Comparison of ENCODE assay signal across 16 cellular contexts in the genomic region with DNA sequence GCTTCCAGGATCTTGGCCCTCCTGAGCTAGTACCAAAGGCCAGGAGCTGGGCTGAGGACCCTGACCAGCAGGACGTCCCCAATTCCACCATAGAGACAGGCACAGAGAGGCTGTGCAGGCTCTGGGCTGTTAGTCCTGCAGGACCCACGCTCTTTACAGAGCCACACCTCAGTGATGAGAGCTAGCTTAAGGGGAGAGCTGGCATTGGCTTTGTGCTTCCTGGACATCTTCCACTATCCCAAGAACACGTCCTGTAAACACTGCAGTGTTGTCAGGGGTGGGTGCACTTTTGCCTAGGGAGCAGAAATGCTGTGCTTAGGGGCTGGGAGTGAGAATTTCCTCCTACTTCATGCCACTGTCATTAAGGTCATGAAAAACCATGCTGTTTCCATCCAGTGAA.
DNase-seq lines count a peak whose midpoint lies in the region; ATAC-seq and TF ChIP-seq lines count a peak whose summit lies in the region.
"Had no signal": no experiment of that assay in that cellular context is flagged by ENCODE, and none has a peak within 500 bp of the region (broad histone marks: within the 10 kb centered on the region; RNA-seq: fewer than 3 reads in every experiment).

No MANE protein-coding gene starts in this region.

- no peak overlapping the region for H3K4me3 ChIP-seq in stomach
- no peak overlapping the region for H3K4me3 ChIP-seq in HAP-1
- H3K4me3 ChIP-seq in Caco-2 (ENCODE audit: low read depth, low read length) = no peak overlapping the region

- H3K4me1 ChIP-seq in stomach = peaks cover 0 to 8% (median 4%) of the 10 kb centered on the region in 4 donors
- H3K4me1 ChIP-seq in HAP-1 = no peaks in the 10 kb centered on the region
- no peaks in the 10 kb centered on the region for H3K4me1 ChIP-seq in Caco-2

- in situ Hi-C loops in HAP-1 (cut with MboI; ENCODE audit: low sequenced_read_pairs) = no loop called here

- no peak for TF ChIP-seq EP300 in stomach (IDR thresholded peaks at IDR 0.05)

- H3K27ac Mint-ChIP-seq in T-helper 17 cell = peak overlapping the region; percentile 49
- H3K27ac Mint-ChIP-seq in Caco-2 (ENCODE audit: unreplicated experiment) = no peak overlapping the region
- H3K27ac Mint-ChIP-seq: CD14-positive monocyte, HFFc6 had no signal

- no peak for TF ChIP-seq POLR2A in stomach (IDR thresholded peaks at IDR 0.05)

- DNase-seq in activated CD8-positive, alpha-beta memory T cell treated with anti-CD3 and anti-CD28 coated beads for 24 hours = peak; percentile 52
- DNase-seq in activated CD8-positive, alpha-beta memory T cell treated with anti-CD3 and anti-CD28 coated beads, Interleukin-2, amount 50 U/mL, for 48 hours = no peak
- DNase-seq in T-helper 17 cell (no peak), islet precursor cell (peak; percentile 41), stomach (peak; percentile 10), HAP-1 (ENCODE audit: low spot score in 2 of 2) (no peak), Caco-2 (no peak)
- DNase-seq: DMS153, EL, NCI-H1048, NCI-H2107, NCI-H226, NCI-H524 treated with DMSO at 0.1 percent for 48 hours, SHP77 had no signal

- no peaks in the 10 kb centered on the region for H3K27me3 ChIP-seq in stomach
- no peaks in the 10 kb centered on the region for H3K27me3 ChIP-seq in HAP-1 (ENCODE audit: low read depth)
- H3K27me3 ChIP-seq in Caco-2 (replicated peaks; ENCODE audit: control insufficient read depth, insufficient read depth, low read length) = no peaks in the 10 kb centered on the region

- no peak overlapping the region for H3K27ac ChIP-seq in stomach

- H3K36me3 ChIP-seq in stomach = no peaks in the 10 kb centered on the region
- H3K36me3 ChIP-seq in HAP-1 (replicated peaks) = no peaks in the 10 kb centered on the region
- no peaks in the 10 kb centered on the region for H3K36me3 ChIP-seq in Caco-2 (ENCODE audit: control insufficient read depth, insufficient read depth, low read length)

- CTCF ChIA-PET in Caco-2 (lab: Charles Lee) = no interaction called here

- H3K36me3 Mint-ChIP-seq in T-helper 17 cell (ENCODE audit: low read depth) (peaks cover 4% of the 10 kb centered on the region), Caco-2 (ENCODE audit: insufficient read depth, unreplicated experiment) (no peaks in the 10 kb centered on the region)

- WGBS in stomach, 5 donors = 20 to 53% (median 51%) methylated on average over 1 to 3 of the region's 3 CpGs

- H3K4me3 Mint-ChIP-seq in T-helper 17 cell (no peak overlapping the region), Caco-2 (ENCODE audit: unreplicated experiment) (no peak overlapping the region)
- H3K4me3 Mint-ChIP-seq: CD14-positive monocyte, HFFc6 had no signal

- H3K27me3 Mint-ChIP-seq in T-helper 17 cell (no peaks in the 10 kb centered on the region), Caco-2 (ENCODE audit: insufficient read depth, unreplicated experiment) (peaks cover 16% of the 10 kb centered on the region)

- no TSS peak for BruUV-seq in Caco-2 (replicated peaks; lab: Mats Ljungman, UMichigan)

- TF ChIP-seq CTCF in stomach (IDR thresholded peaks at IDR 0.05) (no peak), Caco-2 (IDR thresholded peaks at IDR 0.05; ENCODE audit: insufficient read depth in 1 of 2, low read depth in 1 of 2, low read length in 1 of 2, severe bottlenecking in 1 of 2, unreplicated experiment in 1 of 2) (no peak)

- no peaks in the 10 kb centered on the region for H3K9me3 Mint-ChIP-seq in Caco-2 (ENCODE audit: unreplicated experiment)
- H3K9me3 Mint-ChIP-seq: HFFc6 had no signal

- no peak for ATAC-seq in T-helper 17 cell

- H3K9me3 ChIP-seq in T-helper 17 cell (ENCODE audit: control insufficient read depth, low read length, poor library complexity, severe bottlenecking) (no peaks in the 10 kb centered on the region), stomach (no peaks in the 10 kb centered on the region), HAP-1 (no peaks in the 10 kb centered on the region), Caco-2 (no peaks in the 10 kb centered on the region)

- POLR2A ChIA-PET in Caco-2 (lab: Charles Lee) = no interaction called here

- intact Hi-C loops in stomach (cut with DNase I; ENCODE audit: low total_unique reads) (no loop called here), Caco-2 (cut with micrococcal nuclease; ENCODE audit: unreplicated experiment) (loop anchor here (10.0 kb wide), 1 partner anchor 429 kb away; no protein-coding TSS in a partner anchor)

- H3K4me1 Mint-ChIP-seq in T-helper 17 cell (peaks cover 19% of the 10 kb centered on the region), Caco-2 (ENCODE audit: low read depth, unreplicated experiment) (no peaks in the 10 kb centered on the region)

Comparison
In these comparisons a context has a peak if more than half of its experiments do, and no peak if none do; other contexts are left out.
1. DNase-seq: peak in activated CD8-positive, alpha-beta memory T cell treated with anti-CD3 and anti-CD28 coated beads for 24 hours (single experiment), islet precursor cell (single experiment) and stomach (single experiment); none in activated CD8-positive, alpha-beta memory T cell treated with anti-CD3 and anti-CD28 coated beads, Interleukin-2, amount 50 U/mL, for 48 hours (single experiment), T-helper 17 cell (0 of 3), HAP-1 (0 of 2) and Caco-2 (0 of 2).